12 cellular contexts compared by ENCODE assay signal in the genomic region with DNA sequence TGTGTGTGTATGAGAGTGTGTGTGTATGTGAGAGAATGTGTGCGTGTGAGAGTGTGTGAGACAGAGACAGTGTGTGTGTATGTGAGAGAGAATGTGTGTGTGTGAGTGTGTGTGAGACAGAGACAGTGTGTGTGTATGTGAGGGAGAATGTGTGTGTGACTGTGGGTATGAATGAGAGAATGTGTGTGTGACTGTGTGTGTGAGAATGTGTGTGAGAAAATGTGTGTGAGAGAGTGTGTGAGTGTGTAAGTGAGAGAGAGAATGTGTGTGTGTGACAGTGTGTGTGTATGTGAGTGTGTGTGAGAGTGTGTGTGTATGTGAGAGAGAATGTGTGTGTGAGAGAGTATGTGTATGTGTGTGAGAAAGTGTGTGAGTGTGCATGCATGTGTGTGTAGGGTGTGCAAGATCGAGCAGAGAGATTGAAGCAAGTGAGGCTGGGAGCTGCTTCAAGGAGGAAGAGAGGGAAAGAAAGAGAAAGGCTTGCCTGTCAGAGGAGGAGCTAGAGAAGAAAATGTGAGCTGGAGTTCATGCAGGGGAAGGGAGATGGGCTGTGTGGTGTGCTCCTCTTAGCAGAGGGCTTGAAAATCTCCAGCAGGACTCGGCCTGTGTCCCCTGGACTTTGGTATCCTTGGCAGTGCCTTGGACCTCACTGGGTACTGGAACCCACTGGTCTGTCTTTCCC. TPM values are rescaled to one million over a fixed set of nuclear protein-coding genes. Genes with fewer than 3 reads are reported as not detected.
DNase-seq lines count a peak whose midpoint lies in the region; ATAC-seq and TF ChIP-seq lines count a peak whose summit lies in the region.
"Had no signal": no experiment of that assay in that cellular context is flagged by ENCODE, and none has a peak within 500 bp of the region (broad histone marks: within the 10 kb centered on the region; RNA-seq: fewer than 3 reads in every experiment).

No MANE protein-coding gene starts in this region.

- H3K27me3 ChIP-seq in left lung (no peaks in the 10 kb centered on the region), transverse colon (no peaks in the 10 kb centered on the region)

- H3K27ac ChIP-seq in RWPE1 (peak overlapping the region; percentile 71), left lung (peak overlapping the region; percentile 48 to 60), transverse colon (peak overlapping the region; percentile 86 to 92 (median 88))
- H3K27ac ChIP-seq: tibial artery had no signal

- H3K36me3 ChIP-seq in left lung (no peaks in the 10 kb centered on the region), transverse colon (no peaks in the 10 kb centered on the region)
- H3K36me3 ChIP-seq: tibial artery had no signal

- intact Hi-C loops in left lung (cut with DNase I) = no loop called here
- intact Hi-C loops in transverse colon (cut with DNase I; ENCODE audit: low total_unique reads) = no loop called here

- H3K4me1 ChIP-seq in left lung = peaks cover 32 to 41% of the 10 kb centered on the region in 2 donors
- H3K4me1 ChIP-seq in transverse colon = peaks cover 5 to 50% (median 43%) of the 10 kb centered on the region in 4 donors

- H3K9me3 ChIP-seq in left lung (no peaks in the 10 kb centered on the region), transverse colon (no peaks in the 10 kb centered on the region)
- H3K9me3 ChIP-seq: tibial artery had no signal

- POLR2A ChIA-PET in RWPE1 (lab: Yijun Ruan, JAX; ENCODE audit: low non-redundant PET) = no interaction called here

- CTCF ChIA-PET in RWPE1 (lab: Yijun Ruan, JAX) = interaction anchor here (0.6 kb wide), 1 partner anchor 13 kb away, joined by 7 read pairs; no protein-coding TSS in a partner anchor

- TF ChIP-seq POLR2A in transverse colon (IDR thresholded peaks at IDR 0.05) (no peak), erythroblast (IDR thresholded peaks at IDR 0.05; ENCODE audit: low read length) (no peak)

- peak; percentile 43 for ATAC-seq in left lung
- ATAC-seq: naive thymus-derived CD8-positive, alpha-beta T cell had no signal

- no peak overlapping the region for H3K4me3 ChIP-seq in left lung
- no peak overlapping the region for H3K4me3 ChIP-seq in transverse colon
- H3K4me3 ChIP-seq: tibial artery had no signal

- no peak for TF ChIP-seq EP300 in transverse colon (IDR thresholded peaks at IDR 0.05; ENCODE audit: low read depth)

- in situ Hi-C loops in transverse colon (cut with MboI; ENCODE audit: low pct_ligation_motif_present in 1 of 4, low pct_unique_long_range_greater_than_20kb in 1 of 4, low sequenced_read_pairs in 3 of 4) = no loop called here

- peak; percentile 78 for DNase-seq in NCI-H2196 treated with DMSO at 0.1 percent for 48 hours (lab: John Stamatoyannopoulos, UW; ENCODE audit: unreplicated experiment)
- no peak for DNase-seq in NCI-H2196 (lab: John Stamatoyannopoulos, UW; ENCODE audit: unreplicated experiment)
- DNase-seq in RWPE1 (ENCODE audit: low spot score) = no peak
- DNase-seq in left lung = no peak
- no peak for DNase-seq in transverse colon
- DNase-seq in NCI-H446 (lab: John Stamatoyannopoulos, UW) = no peak
- DNase-seq in hepatic stellate cell (ENCODE audit: low spot score) = no peak
- no peak for DNase-seq in erythroblast (lab: John Stamatoyannopoulos, UW)
- DNase-seq: activated CD4-positive, alpha-beta T cell treated with anti-CD3 and anti-CD28 coated beads for 48 hours; MM.1S; tibial artery had no signal

- 33 to 41% methylated on average over 2 to 3 of the region's 3 CpGs for WGBS in transverse colon (ENCODE audit: low coverage in 1 of 2), 2 donors

- TF ChIP-seq CTCF in RWPE1 (conservative IDR thresholded peaks at IDR 0.05; ENCODE audit: low read depth) (no peak), left lung (IDR thresholded peaks at IDR 0.05) (no peak), transverse colon (IDR thresholded peaks at IDR 0.05) (no peak)

RNA-seq across cellular contexts. Expression of a gene that starts 27.7 kb away (rescaled TPM):
- 10 to 100 TPM; 88.9 to 95.5 TPM for total RNA-seq in left lung
- total RNA-seq in transverse colon = 10 to 100 TPM; 41.5 to 90.0 (median 56.4) TPM
